22 cellular contexts compared by ENCODE assay signal in the genomic region with DNA sequence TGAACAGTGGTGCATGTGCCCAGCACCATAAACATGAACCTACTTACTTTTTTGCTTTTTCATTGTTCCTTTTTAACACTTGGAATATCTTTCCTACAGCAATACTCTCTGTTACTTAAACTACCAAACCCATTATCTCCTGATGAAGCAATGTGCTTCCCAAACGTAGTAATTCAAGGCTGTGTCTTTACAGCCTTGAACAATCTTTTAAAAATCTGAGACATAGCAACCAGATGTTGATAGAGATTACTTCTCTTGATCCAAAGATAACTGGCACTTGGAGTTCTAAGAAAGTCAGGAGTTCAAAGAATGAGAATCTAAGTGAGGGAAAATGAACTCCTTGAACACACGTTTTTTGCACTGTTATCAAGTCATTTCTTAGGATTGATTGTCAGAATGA. TPM values are rescaled to one million over a fixed set of nuclear protein-coding genes. Genes with fewer than 3 reads are reported as not detected.
"Had no signal": no experiment of that assay in that cellular context is flagged by ENCODE, and none has a peak within 500 bp of the region (broad histone marks: within the 10 kb centered on the region; RNA-seq: fewer than 3 reads in every experiment).

No MANE protein-coding gene starts in this region.

- H3K4me3 ChIP-seq: esophagus squamous epithelium, lung, neural progenitor cell, prostate gland, right atrium auricular region, smooth muscle cell, stomach, thyroid gland, upper lobe of left lung had no signal

- DNase-seq: cortex of kidney; effector memory CD8-positive, alpha-beta T cell; erythroblast; esophagus squamous epithelium; naive thymus-derived CD4-positive, alpha-beta T cell; stimulated activated CD4-positive, alpha-beta T cell treated with anti-CD3 and anti-CD28 coated beads, Interleukin-12 subunit alpha, Interleukin-12 subunit beta, amount 100 ng/mL, for 4 hours; stimulated activated CD4-positive, alpha-beta T cell treated with anti-CD3 and anti-CD28 coated beads, Interleukin-1b, Interleukin-23, amount 100 ng/mL, for 48 hours; stimulated activated CD4-positive, alpha-beta T cell treated with anti-CD3 and anti-CD28 coated beads, Interleukin-4, amount 100 ng/mL, for 1 hour; stimulated activated CD8-positive, alpha-beta memory T cell treated with anti-CD3 and anti-CD28 coated beads, Interleukin-4, amount 100 ng/mL, for 48 hours; stimulated activated naive CD4-positive, alpha-beta T cell; stomach; thyroid gland; upper lobe of left lung had no signal

- H3K9me3 ChIP-seq: esophagus squamous epithelium, prostate gland, right atrium auricular region, stomach, thyroid gland, upper lobe of left lung had no signal

- H3K9ac ChIP-seq: neural progenitor cell, parathyroid adenoma had no signal

- H3K27me3 ChIP-seq: esophagus squamous epithelium, neural progenitor cell, right atrium auricular region, stomach, thyroid gland, upper lobe of left lung had no signal

- ATAC-seq: effector memory CD8-positive, alpha-beta T cell; left lobe of liver; naive thymus-derived CD4-positive, alpha-beta T cell; sciatic nerve had no signal

- H3K36me3 ChIP-seq: neural progenitor cell, prostate gland, right atrium auricular region, thyroid gland had no signal

- H3K27ac ChIP-seq: esophagus squamous epithelium, neural progenitor cell, parathyroid adenoma, prostate gland, right atrium auricular region, thyroid gland, upper lobe of left lung had no signal

- H2AFZ ChIP-seq: neural progenitor cell, parathyroid adenoma had no signal

- H3K4me1 ChIP-seq: neural progenitor cell, prostate gland had no signal

- H3K4me2 ChIP-seq: neural progenitor cell, smooth muscle cell had no signal

RNA-seq across cellular contexts. Expression of a gene that starts 40.4 kb away (rescaled TPM):
- total RNA-seq: mononuclear cell; naive thymus-derived CD4-positive, alpha-beta T cell had no signal
- polyA plus RNA-seq: naive thymus-derived CD4-positive, alpha-beta T cell had no signal
